Comparison of ENCODE assay signal across 15 cellular contexts in the genomic region with DNA sequence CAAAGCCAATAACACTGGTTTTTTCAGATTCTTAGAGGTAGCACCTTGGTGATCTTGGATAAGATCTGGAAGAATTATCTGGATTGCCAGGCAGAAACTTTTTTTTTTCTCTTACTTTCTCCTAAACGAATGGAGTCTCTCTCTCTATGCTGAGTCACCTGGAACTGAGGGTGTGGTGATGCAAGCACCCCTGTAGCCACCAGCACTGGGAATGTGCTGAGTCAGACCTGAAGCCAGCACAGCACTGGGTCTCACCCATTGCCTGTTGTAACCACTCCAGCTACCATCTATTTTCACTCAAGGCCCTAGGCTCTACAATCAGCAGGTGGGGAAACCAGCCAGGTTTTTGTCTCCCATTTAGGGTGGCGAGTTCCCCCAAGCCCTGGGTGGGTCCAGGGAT.
DNase-seq lines count a peak whose midpoint lies in the region; ATAC-seq, FAIRE-seq and TF ChIP-seq lines count a peak whose summit lies in the region.
"Had no signal": no experiment of that assay in that cellular context is flagged by ENCODE, and none has a peak within 500 bp of the region (broad histone marks: within the 10 kb centered on the region; RNA-seq: fewer than 3 reads in every experiment).

No MANE protein-coding gene starts in this region.

- WGBS in heart left ventricle, 4 donors, result 43 to 56% (median 50%) methylated on average over 2 of the region's 2 CpGs

- no peak overlapping the region for H3K4me3 Mint-ChIP-seq in stimulated activated naive B cell treated with anti-CD40 and anti-IgM and Interleukin-4, amounts not matched to agents 10 μg/mL and 1 μg/mL and 100 μg/mL, for 72 hours
- no peak overlapping the region for H3K4me3 Mint-ChIP-seq in CD4-positive, alpha-beta T cell
- H3K4me3 Mint-ChIP-seq: activated naive CD4-positive, alpha-beta T cell treated with anti-CD3 and anti-CD28 coated beads for 36 hours had no signal

- peaks cover 2 to 9% of the 10 kb centered on the region in 2 donors for H3K9me3 Mint-ChIP-seq in stimulated activated naive B cell treated with anti-CD40 and anti-IgM and Interleukin-4, amounts not matched to agents 10 μg/mL and 1 μg/mL and 100 μg/mL, for 72 hours
- H3K9me3 Mint-ChIP-seq in CD4-positive, alpha-beta T cell, result peaks cover 7% of the 10 kb centered on the region
- H3K9me3 Mint-ChIP-seq: activated naive CD4-positive, alpha-beta T cell treated with anti-CD3 and anti-CD28 coated beads for 36 hours had no signal

- H3K4me3 ChIP-seq in cardiac muscle cell (no peak overlapping the region), heart left ventricle (no peak overlapping the region)
- H3K4me3 ChIP-seq: mucosa of descending colon, transverse colon had no signal

- no peaks in the 10 kb centered on the region for H3K36me3 Mint-ChIP-seq in stimulated activated naive B cell treated with anti-CD40 and anti-IgM and Interleukin-4, amounts not matched to agents 10 μg/mL and 1 μg/mL and 100 μg/mL, for 72 hours
- H3K36me3 Mint-ChIP-seq in CD4-positive, alpha-beta T cell (ENCODE audit: low read depth), result no peaks in the 10 kb centered on the region

- no peak for FAIRE-seq in urothelium cell line (lab: Jason Lieb, UNC)
- FAIRE-seq: D721Med had no signal

- ATAC-seq in heart left ventricle (no peak), esophagus mucosa (peak; percentile 66), HG03108 (IDR thresholded peaks at IDR 0.05; ENCODE audit: unreplicated experiment) (no peak)
- ATAC-seq in stimulated activated naive B cell treated with anti-CD40 and anti-IgM and Interleukin-4, amounts not matched to agents 10 μg/mL and 1 μg/mL and 100 μg/mL, for 72 hours (replicated peaks), result no peak
- ATAC-seq in CD4-positive, alpha-beta T cell (ENCODE audit: poor library complexity), result no peak
- ATAC-seq: mucosa of descending colon had no signal

- peak; percentile 0 to 4 for DNase-seq in cardiac muscle cell (ENCODE audit: low read depth in 1 of 2, low spot score in 1 of 2)
- DNase-seq in heart left ventricle, result no peak
- peak; percentile 14 for DNase-seq in RWPE1 (ENCODE audit: low spot score)
- DNase-seq in urothelium cell line (ENCODE audit: low spot score), result peak; percentile 19
- no peak for DNase-seq in stimulated activated naive B cell treated with anti-CD40 and anti-IgM and Interleukin-4, amounts not matched to agents 10 μg/mL and 1 μg/mL and 100 μg/mL, for 72 hours
- no peak for DNase-seq in CD4-positive, alpha-beta T cell
- DNase-seq: activated naive CD4-positive, alpha-beta T cell treated with anti-CD3 and anti-CD28 coated beads for 36 hours; mucosa of descending colon; NCI-H226; posterior cingulate gyrus; stimulated activated CD8-positive, alpha-beta memory T cell treated with anti-CD3 and anti-CD28 coated beads, Interleukin-4, amount 100 ng/mL, for 48 hours; transverse colon had no signal

- H3K36me3 ChIP-seq in cardiac muscle cell (no peaks in the 10 kb centered on the region), heart left ventricle (no peaks in the 10 kb centered on the region)
- H3K36me3 ChIP-seq: transverse colon had no signal

- CTCF ChIA-PET in RWPE1 (lab: Yijun Ruan, JAX), result interaction anchor here (0.6 kb wide), 1 partner anchor 1788 kb away, joined by 3 read pairs; no protein-coding TSS in a partner anchor
- CTCF ChIA-PET in CD4-positive, alpha-beta T cell (lab: Charles Lee), result no interaction called here

- H3K9me3 ChIP-seq in cardiac muscle cell (ENCODE audit: low read depth) (no peaks in the 10 kb centered on the region), heart left ventricle (peaks cover 0 to 13% (median 0%) of the 10 kb centered on the region in 12 donors)
- no peaks in the 10 kb centered on the region for H3K9me3 ChIP-seq in CD4-positive, alpha-beta T cell (ENCODE audit: control insufficient read depth, low read length)
- H3K9me3 ChIP-seq: mucosa of descending colon, transverse colon had no signal

- no peaks in the 10 kb centered on the region for H3K27me3 ChIP-seq in cardiac muscle cell
- H3K27me3 ChIP-seq in heart left ventricle, result no peaks in the 10 kb centered on the region
- no peaks in the 10 kb centered on the region for H3K27me3 ChIP-seq in CD4-positive, alpha-beta T cell (ENCODE audit: control insufficient read depth, insufficient read depth, low read length)
- H3K27me3 ChIP-seq: transverse colon had no signal

- intact Hi-C loops in heart left ventricle (cut with DNase I), result no loop called here
- intact Hi-C loops in CD4-positive, alpha-beta T cell (cut with DNase I, micrococcal nuclease), result no loop called here

- H3K27me3 Mint-ChIP-seq in stimulated activated naive B cell treated with anti-CD40 and anti-IgM and Interleukin-4, amounts not matched to agents 10 μg/mL and 1 μg/mL and 100 μg/mL, for 72 hours, result no peaks in the 10 kb centered on the region
- H3K27me3 Mint-ChIP-seq in CD4-positive, alpha-beta T cell, result no peaks in the 10 kb centered on the region

- POLR2A ChIA-PET in RWPE1 (lab: Yijun Ruan, JAX; ENCODE audit: low non-redundant PET), result no interaction called here
- POLR2A ChIA-PET in CD4-positive, alpha-beta T cell (lab: Charles Lee), result no interaction called here

- H3K4me1 Mint-ChIP-seq in stimulated activated naive B cell treated with anti-CD40 and anti-IgM and Interleukin-4, amounts not matched to agents 10 μg/mL and 1 μg/mL and 100 μg/mL, for 72 hours, result no peaks in the 10 kb centered on the region
- no peaks in the 10 kb centered on the region for H3K4me1 Mint-ChIP-seq in CD4-positive, alpha-beta T cell (ENCODE audit: low read depth)

- H3K27ac ChIP-seq in cardiac muscle cell (no peak overlapping the region), heart left ventricle (no peak overlapping the region), RWPE1 (peak overlapping the region; percentile 61)
- H3K27ac ChIP-seq in CD4-positive, alpha-beta T cell (ENCODE audit: low read depth, low read length), result no peak overlapping the region
- H3K27ac ChIP-seq: transverse colon had no signal

- TF ChIP-seq POLR2A in heart left ventricle (IDR thresholded peaks at IDR 0.05), result no peak

- H3K4me1 ChIP-seq in cardiac muscle cell (ENCODE audit: low read depth), result no peaks in the 10 kb centered on the region
- H3K4me1 ChIP-seq in heart left ventricle, result no peaks in the 10 kb centered on the region
- H3K4me1 ChIP-seq: transverse colon had no signal

- no peak for TF ChIP-seq CTCF in cardiac muscle cell (IDR thresholded peaks at IDR 0.05; ENCODE audit: low read depth, low read length)
- no peak for TF ChIP-seq CTCF in heart left ventricle (IDR thresholded peaks at IDR 0.05)
- TF ChIP-seq CTCF in RWPE1 (conservative IDR thresholded peaks at IDR 0.05; ENCODE audit: low read depth), result no peak
- TF ChIP-seq CTCF in CD4-positive, alpha-beta T cell (IDR thresholded peaks at IDR 0.05), result no peak

- H3K27ac Mint-ChIP-seq in stimulated activated naive B cell treated with anti-CD40 and anti-IgM and Interleukin-4, amounts not matched to agents 10 μg/mL and 1 μg/mL and 100 μg/mL, for 72 hours, result no peak overlapping the region
- no peak overlapping the region for H3K27ac Mint-ChIP-seq in CD4-positive, alpha-beta T cell
- H3K27ac Mint-ChIP-seq: activated naive CD4-positive, alpha-beta T cell treated with anti-CD3 and anti-CD28 coated beads for 36 hours had no signal

Comparison
In these comparisons a context has a peak if more than half of its experiments do, and no peak if none do; other contexts are left out.
1. DNase-seq: peak in cardiac muscle cell (2 of 2), RWPE1 (single experiment) and urothelium cell line (single experiment); none in heart left ventricle (0 of 5), stimulated activated naive B cell treated with anti-CD40 and anti-IgM and Interleukin-4, amounts not matched to agents 10 μg/mL and 1 μg/mL and 100 μg/mL, for 72 hours (single experiment) and CD4-positive, alpha-beta T cell (0 of 10).